ENCODE assay signal across 17 cellular contexts in the genomic region with DNA sequence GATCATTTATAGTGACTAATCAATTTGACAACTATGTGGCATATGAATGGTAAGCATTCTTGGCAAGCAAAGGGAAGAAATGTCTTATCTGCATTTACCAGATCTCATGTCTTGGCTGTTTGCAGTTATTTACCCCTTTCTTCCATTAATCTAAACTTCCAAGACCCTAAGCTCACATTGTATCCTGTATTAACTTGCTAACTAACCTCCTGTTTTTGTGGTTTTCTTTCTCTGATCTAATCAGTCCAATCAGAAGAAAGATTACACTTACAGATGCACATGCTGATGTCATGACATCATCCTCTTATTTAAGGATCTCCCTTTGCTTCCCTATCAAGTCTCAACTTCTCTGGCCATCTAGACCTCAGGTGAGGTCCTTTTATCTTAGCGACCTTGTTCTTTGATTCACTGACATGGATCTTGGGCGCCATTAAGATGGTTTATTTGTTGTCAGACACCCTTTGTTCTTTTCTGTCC.
DNase-seq lines count a peak whose midpoint lies in the region; ATAC-seq lines count a peak whose summit lies in the region.
"Had no signal": no experiment of that assay in that cellular context is flagged by ENCODE, and none has a peak within 500 bp of the region (broad histone marks: within the 10 kb centered on the region; RNA-seq: fewer than 3 reads in every experiment).

No MANE protein-coding gene starts in this region.

- intact Hi-C loops in left cardiac atrium (cut with DNase I), result no loop called here

- H3K4me1 ChIP-seq in mesodermal cell (ENCODE audit: control insufficient read depth, insufficient read depth, low read length, poor library complexity, severe bottlenecking), result peaks cover 10% of the 10 kb centered on the region
- H3K4me1 ChIP-seq: left ventricle myocardium inferior had no signal

- no peaks in the 10 kb centered on the region for H3K9me3 Mint-ChIP-seq in central memory CD8-positive, alpha-beta T cell
- H3K9me3 Mint-ChIP-seq: CD8-positive, alpha-beta memory T cell had no signal

- H3K27ac ChIP-seq in mesodermal cell (ENCODE audit: low read depth, low read length, severe bottlenecking), result peak overlapping the region; percentile 51
- H3K27ac ChIP-seq: HL-60, left ventricle myocardium inferior had no signal

- no peak overlapping the region for H3K4me3 Mint-ChIP-seq in central memory CD8-positive, alpha-beta T cell
- H3K4me3 Mint-ChIP-seq: neural crest cell had no signal

- no peak overlapping the region for H3K4me3 ChIP-seq in mesodermal cell (ENCODE audit: extremely low read depth, insufficient read depth, low read length, poor library complexity, severe bottlenecking)
- H3K4me3 ChIP-seq: HAP-1, left ventricle myocardium inferior, MG63 had no signal

- H3K4me1 Mint-ChIP-seq in central memory CD8-positive, alpha-beta T cell, result peaks cover 72% of the 10 kb centered on the region

- H3K9me3 ChIP-seq in mesodermal cell (ENCODE audit: control insufficient read depth, low read length), result no peaks in the 10 kb centered on the region
- H3K9me3 ChIP-seq: HAP-1, MG63 had no signal

- WGBS in mesodermal cell (ENCODE audit: insufficient coverage in 2 of 2), 2 experiments, result 40 to 86% methylated on average over 1 to 2 of the region's 2 CpGs

- ATAC-seq in central memory CD8-positive, alpha-beta T cell (replicated peaks; ENCODE audit: extremely low read depth, poor library complexity, severe bottlenecking), result no peak
- no peak for ATAC-seq in HG03520 (IDR thresholded peaks at IDR 0.05; ENCODE audit: unreplicated experiment)
- no peak for ATAC-seq in left cardiac atrium

- H3K27ac Mint-ChIP-seq in central memory CD8-positive, alpha-beta T cell (ENCODE audit: low read depth), result peak overlapping the region; percentile 19

- H3K36me3 Mint-ChIP-seq in central memory CD8-positive, alpha-beta T cell (ENCODE audit: insufficient read depth), result peaks cover 2% of the 10 kb centered on the region

- no peaks in the 10 kb centered on the region for H3K36me3 ChIP-seq in mesodermal cell (ENCODE audit: control insufficient read depth, insufficient read depth, low read length)
- H3K36me3 ChIP-seq: HAP-1, left ventricle myocardium inferior, MG63 had no signal

- H3K27me3 Mint-ChIP-seq in central memory CD8-positive, alpha-beta T cell, result no peaks in the 10 kb centered on the region
- H3K27me3 Mint-ChIP-seq: CD8-positive, alpha-beta memory T cell had no signal

- DNase-seq in EH (ENCODE audit: low read depth) (peak; percentile 31), M059J (ENCODE audit: low read depth) (peak; percentile 47), left cardiac atrium (no peak)
- DNase-seq in central memory CD8-positive, alpha-beta T cell (ENCODE audit: low spot score in 2 of 2), result no peak
- DNase-seq in effector CD4-positive, alpha-beta T cell, result no peak
- DNase-seq: activated CD4-positive, alpha-beta T cell treated with anti-CD3 and anti-CD28 coated beads for 1 hour; anterior cingulate cortex; CD8-positive, alpha-beta memory T cell; left ventricle myocardium inferior; MG63; NCI-H2171 treated with DMSO at 0.1 percent for 48 hours; stimulated activated naive CD4-positive, alpha-beta T cell treated with Interleukin-2 at 50 U/mL for 16 hours had no signal

Comparison
In these comparisons a context has a peak if more than half of its experiments do, and no peak if none do; other contexts are left out.
1. DNase-seq: peak in EH (single experiment) and M059J (single experiment); none in central memory CD8-positive, alpha-beta T cell (0 of 2), left cardiac atrium (single experiment) and effector CD4-positive, alpha-beta T cell (single experiment).